ENCODE assay signal across 1 cellular context in the genomic region with DNA sequence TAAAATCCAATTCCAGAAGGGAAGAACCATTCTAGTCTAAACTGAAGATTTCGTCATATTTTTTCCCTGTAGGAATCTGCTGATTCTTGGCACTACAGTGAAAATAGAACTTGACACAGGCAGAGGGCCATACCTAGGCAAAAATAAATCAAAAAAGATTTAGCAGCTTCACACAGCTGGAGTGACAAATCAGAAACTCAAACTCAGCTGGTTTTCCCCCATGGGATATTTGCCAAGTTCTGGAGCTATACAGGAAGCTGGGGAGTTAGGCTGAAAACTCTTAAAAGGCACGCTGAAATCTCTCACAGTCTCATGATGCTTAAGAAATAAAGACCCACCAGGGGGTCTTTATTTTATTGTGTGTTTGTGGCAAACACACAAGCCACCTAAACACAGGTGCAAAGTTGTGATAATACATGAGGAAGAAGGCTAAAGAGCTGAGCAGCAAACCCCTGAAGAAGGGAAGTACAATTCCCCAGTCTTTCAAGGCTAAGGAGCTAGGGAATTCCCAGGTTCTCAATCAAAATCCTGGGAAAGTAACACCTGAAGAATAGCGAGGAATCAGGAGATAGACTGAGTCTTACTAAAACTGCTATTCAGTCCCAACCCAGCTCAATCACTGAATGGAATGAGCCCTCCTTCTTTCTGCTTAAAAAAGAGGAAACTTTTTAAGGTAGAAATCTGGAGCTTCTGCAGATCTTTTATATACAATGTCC.
TF ChIP-seq lines count a peak whose summit lies in the region.

No MANE protein-coding gene starts in this region.

TF ChIP-seq in GM23338, 12 proteins besides CTCF, POLR2A, EP300 and RAD21 (continued from another document):
- TF ChIP-seq ZNF462 (CRISPR knock-in tag; IDR thresholded peaks at IDR 0.05): no peak
- TF ChIP-seq EZH2 (IDR thresholded peaks at IDR 0.05; ENCODE audit: low read depth, unreplicated experiment): no peak
- TF ChIP-seq, protein P1, sequence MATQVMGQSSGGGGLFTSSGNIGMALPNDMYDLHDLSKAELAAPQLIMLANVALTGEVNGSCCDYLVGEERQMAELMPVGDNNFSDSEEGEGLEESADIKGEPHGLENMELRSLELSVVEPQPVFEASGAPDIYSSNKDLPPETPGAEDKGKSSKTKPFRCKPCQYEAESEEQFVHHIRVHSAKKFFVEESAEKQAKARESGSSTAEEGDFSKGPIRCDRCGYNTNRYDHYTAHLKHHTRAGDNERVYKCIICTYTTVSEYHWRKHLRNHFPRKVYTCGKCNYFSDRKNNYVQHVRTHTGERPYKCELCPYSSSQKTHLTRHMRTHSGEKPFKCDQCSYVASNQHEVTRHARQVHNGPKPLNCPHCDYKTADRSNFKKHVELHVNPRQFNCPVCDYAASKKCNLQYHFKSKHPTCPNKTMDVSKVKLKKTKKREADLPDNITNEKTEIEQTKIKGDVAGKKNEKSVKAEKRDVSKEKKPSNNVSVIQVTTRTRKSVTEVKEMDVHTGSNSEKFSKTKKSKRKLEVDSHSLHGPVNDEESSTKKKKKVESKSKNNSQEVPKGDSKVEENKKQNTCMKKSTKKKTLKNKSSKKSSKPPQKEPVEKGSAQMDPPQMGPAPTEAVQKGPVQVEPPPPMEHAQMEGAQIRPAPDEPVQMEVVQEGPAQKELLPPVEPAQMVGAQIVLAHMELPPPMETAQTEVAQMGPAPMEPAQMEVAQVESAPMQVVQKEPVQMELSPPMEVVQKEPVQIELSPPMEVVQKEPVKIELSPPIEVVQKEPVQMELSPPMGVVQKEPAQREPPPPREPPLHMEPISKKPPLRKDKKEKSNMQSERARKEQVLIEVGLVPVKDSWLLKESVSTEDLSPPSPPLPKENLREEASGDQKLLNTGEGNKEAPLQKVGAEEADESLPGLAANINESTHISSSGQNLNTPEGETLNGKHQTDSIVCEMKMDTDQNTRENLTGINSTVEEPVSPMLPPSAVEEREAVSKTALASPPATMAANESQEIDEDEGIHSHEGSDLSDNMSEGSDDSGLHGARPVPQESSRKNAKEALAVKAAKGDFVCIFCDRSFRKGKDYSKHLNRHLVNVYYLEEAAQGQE (IDR thresholded peaks at IDR 0.05; ENCODE audit: unreplicated experiment): no peak
